12 cellular contexts compared by ENCODE assay signal in the genomic region with DNA sequence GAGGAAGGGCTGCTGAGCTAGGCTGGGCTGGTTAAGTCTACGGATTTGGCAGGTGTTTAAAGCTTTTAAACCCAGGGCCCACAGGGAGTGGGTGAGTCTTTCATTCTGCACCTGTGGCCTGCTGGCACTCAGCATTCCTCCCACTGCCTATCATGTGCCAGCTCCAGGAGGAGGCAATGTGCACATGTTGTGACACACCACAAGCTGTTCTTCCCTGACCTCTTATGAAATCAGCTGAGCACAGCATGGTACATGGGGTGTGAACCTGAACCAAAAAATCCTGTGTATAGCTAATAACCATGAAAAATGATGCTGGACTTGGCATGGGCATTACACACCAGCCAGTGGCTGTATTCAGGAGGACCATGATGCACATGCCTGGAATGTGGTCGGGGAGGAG.
DNase-seq lines count a peak whose midpoint lies in the region; ATAC-seq and TF ChIP-seq lines count a peak whose summit lies in the region.
"Had no signal": no experiment of that assay in that cellular context is flagged by ENCODE, and none has a peak within 500 bp of the region (broad histone marks: within the 10 kb centered on the region; RNA-seq: fewer than 3 reads in every experiment).

No MANE protein-coding gene starts in this region.

- ATAC-seq in mucosa of descending colon: peak; percentile 16
- ATAC-seq: activated CD8-positive, alpha-beta T cell treated with anti-CD3 and anti-CD28 coated beads for 36 hours; sciatic nerve had no signal

- WGBS in GM23248 (ENCODE audit: low coverage in 1 of 2, low lambda C conversion rate in 2 of 2, missing lambda C conversion rate in 2 of 2), 2 experiments: 81 to 89% methylated on average over 2 of the region's 2 CpGs

- no peak overlapping the region for H3K9ac ChIP-seq in GM23248

- H3F3A ChIP-seq in GM23248 (ENCODE audit: insufficient read depth): no peaks in the 10 kb centered on the region

- no peaks in the 10 kb centered on the region for H3K79me2 ChIP-seq in GM23248 (ENCODE audit: insufficient read depth)

- H2AFZ ChIP-seq in GM23248: no peak overlapping the region

- H3K4me3 ChIP-seq in GM23248 (no peak overlapping the region), mucosa of descending colon (no peak overlapping the region)

- intact Hi-C loops in mucosa of descending colon (cut with DNase I, micrococcal nuclease): no loop called here

- H3K36me3 ChIP-seq in GM23248 (ENCODE audit: low read depth) (no peaks in the 10 kb centered on the region), mucosa of descending colon (ENCODE audit: low read depth) (no peaks in the 10 kb centered on the region)

- H3K27ac ChIP-seq in GM23248: no peak overlapping the region

- TF ChIP-seq CTCF in mucosa of descending colon (IDR thresholded peaks at IDR 0.05): no peak

- 0 out of 2 replicates have a peak, but pooled peaks cover 4% of the 10 kb centered on the region for H3K9me2 ChIP-seq in GM23248 (ENCODE audit: insufficient read depth)

- H3K9me3 ChIP-seq in GM23248 (ENCODE audit: low read depth) (no peaks in the 10 kb centered on the region), mucosa of descending colon (no peaks in the 10 kb centered on the region)

- H4K20me1 ChIP-seq in GM23248 (ENCODE audit: insufficient read depth): no peaks in the 10 kb centered on the region

- in situ Hi-C loops in GM23248 (cut with MboI): no loop called here

- DNase-seq in GM23248: peak; percentile 13
- peak; percentile 26 for DNase-seq in NCI-H1092 treated with DMSO at 0.1 percent for 48 hours (lab: John Stamatoyannopoulos, UW)
- DNase-seq in RPMI8226: peak; percentile 97
- no peak for DNase-seq in mucosa of descending colon
- DNase-seq in 8988T: no peak
- DNase-seq in nucleus accumbens (lab: John Stamatoyannopoulos, UW): no peak
- no peak for DNase-seq in activated CD8-positive, alpha-beta memory T cell treated with anti-CD3 and anti-CD28 coated beads, Interleukin-2, amount 50 U/mL, for 4 hours
- DNase-seq: activated CD8-positive, alpha-beta T cell treated with anti-CD3 and anti-CD28 coated beads for 36 hours; activated naive CD4-positive, alpha-beta T cell treated with anti-CD3 and anti-CD28 coated beads, Interleukin-2, amount 50 U/mL, for 16 hours; CD4-positive, CD25-positive, alpha-beta regulatory T cell; T-helper 9 cell had no signal

- H3K4me1 ChIP-seq in GM23248 (ENCODE audit: insufficient read depth) (no peaks in the 10 kb centered on the region), mucosa of descending colon (ENCODE audit: low read depth) (no peaks in the 10 kb centered on the region)

- no peak overlapping the region for H3K4me2 ChIP-seq in GM23248 (ENCODE audit: unreplicated experiment)

- H3K27me3 ChIP-seq in GM23248 (replicated peaks; ENCODE audit: insufficient read depth): no peaks in the 10 kb centered on the region

Comparison
In these comparisons a context has a peak if more than half of its experiments do, and no peak if none do; other contexts are left out.
1. DNase-seq: peak in GM23248 (single experiment), NCI-H1092 treated with DMSO at 0.1 percent for 48 hours (single experiment) and RPMI8226 (single experiment); none in mucosa of descending colon (0 of 3), 8988T (single experiment), nucleus accumbens (0 of 56) and activated CD8-positive, alpha-beta memory T cell treated with anti-CD3 and anti-CD28 coated beads, Interleukin-2, amount 50 U/mL, for 4 hours (single experiment).